Comparison of ENCODE assay signal across 10 cellular contexts in the genomic region with DNA sequence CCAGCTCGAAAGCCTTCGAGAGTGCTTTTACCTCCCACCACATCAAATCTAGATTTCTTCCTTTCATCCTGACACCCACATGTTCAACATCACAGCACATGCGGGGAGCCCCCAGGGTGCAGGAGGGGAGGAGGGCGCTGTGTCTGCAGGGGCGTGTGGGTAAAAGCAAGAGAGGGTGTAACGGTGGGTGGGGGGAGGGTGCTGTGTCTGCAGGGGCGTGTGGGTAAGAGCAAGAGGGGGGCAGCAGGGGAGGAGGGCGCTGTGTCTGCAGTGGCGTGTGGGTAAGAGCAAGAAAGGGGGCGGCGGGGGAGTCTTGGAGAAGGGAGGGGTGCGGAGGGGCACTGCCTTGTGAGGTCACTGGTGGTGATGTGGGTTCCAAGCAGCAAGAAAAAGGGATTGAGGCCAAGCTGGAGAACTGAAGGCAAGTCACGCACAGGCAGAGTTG. TPM values are rescaled to one million over a fixed set of nuclear protein-coding genes. Genes with fewer than 3 reads are reported as not detected.
A peak's percentile ranks its signal among the peaks of the same experiment; 100 is the strongest.
DNase-seq lines count a peak whose midpoint lies in the region; ATAC-seq, FAIRE-seq and TF ChIP-seq lines count a peak whose summit lies in the region.
"Had no signal": no experiment of that assay in that cellular context is flagged by ENCODE, and none has a peak within 500 bp of the region (broad histone marks: within the 10 kb centered on the region; RNA-seq: fewer than 3 reads in every experiment).

No MANE protein-coding gene starts in this region.

- DNase-seq in EH (ENCODE audit: low read depth), result peak; percentile 37
- peak; percentile 21 to 47 for DNase-seq in activated CD8-positive, alpha-beta memory T cell treated with anti-CD3 and anti-CD28 coated beads for 4 hours (ENCODE audit: low read depth in 2 of 2)
- DNase-seq in endodermal cell, result peak; percentile 45
- peak; percentile 27 for DNase-seq in stimulated activated CD4-positive, alpha-beta T cell treated with anti-CD3 and anti-CD28 coated beads, Interleukin-4, amount 100 ng/mL, for 24 hours
- DNase-seq in SHP77 treated with DMSO at 0.1 percent for 48 hours (lab: John Stamatoyannopoulos, UW), result no peak
- no peak for DNase-seq in GDM1 (lab: John Stamatoyannopoulos, UW)
- no peak for DNase-seq in GM19239 (ENCODE audit: insufficient read length, low spot score)
- DNase-seq: DMS153 had no signal

- H3K4me3 Mint-ChIP-seq in endodermal cell, result no peak overlapping the region

- H3K36me3 ChIP-seq in endodermal cell (ENCODE audit: control insufficient read depth, insufficient read depth, low read length), result no peaks in the 10 kb centered on the region

- no peaks in the 10 kb centered on the region for H3K27me3 Mint-ChIP-seq in endodermal cell (ENCODE audit: insufficient read depth)

- no peak overlapping the region for H3K27ac Mint-ChIP-seq in endodermal cell

- FAIRE-seq in GM19239 (lab: Jason Lieb, UNC), result no peak

- H3K27ac ChIP-seq in endodermal cell (ENCODE audit: low read depth, low read length), result no peak overlapping the region

- H3K27me3 ChIP-seq in endodermal cell (ENCODE audit: control insufficient read depth, insufficient read depth, low read length, poor library complexity, severe bottlenecking), result no peaks in the 10 kb centered on the region

- no peak overlapping the region for H3K9ac ChIP-seq in endodermal cell (ENCODE audit: extremely low read depth, low read length, poor library complexity, severe bottlenecking)

- TF ChIP-seq CTCF in endodermal cell (conservative IDR thresholded peaks at IDR 0.05), result no peak

- no peaks in the 10 kb centered on the region for H3K4me1 Mint-ChIP-seq in endodermal cell

- no peak overlapping the region for H3K4me3 ChIP-seq in endodermal cell (ENCODE audit: low read length)

- no peaks in the 10 kb centered on the region for H3K9me3 ChIP-seq in endodermal cell (ENCODE audit: control insufficient read depth, low read length)

- no peak for ATAC-seq in HG02852 (IDR thresholded peaks at IDR 0.05; ENCODE audit: unreplicated experiment)
- ATAC-seq: Panc1 had no signal

- H3K9me3 Mint-ChIP-seq in endodermal cell, result peaks cover 4% of the 10 kb centered on the region

- no peaks in the 10 kb centered on the region for H3K36me3 Mint-ChIP-seq in endodermal cell (ENCODE audit: low read depth)

- 85 to 88% methylated on average over 7 to 13 of the region's 13 CpGs for WGBS in endodermal cell (ENCODE audit: insufficient coverage in 1 of 2, insufficient read length in 1 of 2), 2 experiments

- H3K4me1 ChIP-seq in endodermal cell (ENCODE audit: control insufficient read depth, insufficient read depth, low read length), result no peaks in the 10 kb centered on the region

RNA-seq across cellular contexts. Expression of gene ADCY9, which starts 34.6 kb away (rescaled TPM):
- total RNA-seq in endodermal cell, result 1 to 10 TPM; 1.2 to 3.3 TPM
- 4.6 TPM for polyA plus RNA-seq in endodermal cell (2013, experiment 1 of 2)
- 4.6 TPM for polyA plus RNA-seq in endodermal cell (2013, experiment 2 of 2)

Comparison
In these comparisons a context has a peak if more than half of its experiments do, and no peak if none do; other contexts are left out.
1. DNase-seq: peak in EH (single experiment), activated CD8-positive, alpha-beta memory T cell treated with anti-CD3 and anti-CD28 coated beads for 4 hours (2 of 2), endodermal cell (single experiment) and stimulated activated CD4-positive, alpha-beta T cell treated with anti-CD3 and anti-CD28 coated beads, Interleukin-4, amount 100 ng/mL, for 24 hours (single experiment); none in SHP77 treated with DMSO at 0.1 percent for 48 hours (single experiment), GDM1 (single experiment) and GM19239 (single experiment).